ENCODE assay signal across 1 cellular context in the genomic region with DNA sequence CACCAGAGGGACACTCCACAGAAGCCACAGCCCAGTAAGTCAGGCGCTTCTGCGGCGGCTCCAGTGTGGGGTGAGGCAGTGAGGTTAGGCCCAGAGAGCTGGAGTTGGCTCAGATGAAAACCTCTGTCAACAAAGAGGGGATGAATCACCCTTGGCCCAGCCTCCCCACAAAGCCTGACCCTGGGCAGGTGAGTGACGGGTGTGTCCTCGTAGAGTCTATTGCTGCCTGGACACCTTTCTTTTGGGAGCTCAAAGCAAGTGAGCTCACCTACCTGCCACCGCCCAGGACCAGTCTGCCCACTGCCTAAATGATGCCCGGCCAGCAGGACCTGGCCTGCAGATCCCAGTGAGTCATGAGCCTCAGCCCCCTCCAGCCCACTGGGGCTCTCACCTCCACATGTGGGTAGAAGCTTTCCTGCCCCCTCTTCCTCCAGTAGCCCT.
TF ChIP-seq lines count a peak whose summit lies in the region.

No MANE protein-coding gene starts in this region.

TF ChIP-seq in IMR-90, 13 proteins besides CTCF, POLR2A, EP300 and RAD21:
- TF ChIP-seq, protein P1, sequence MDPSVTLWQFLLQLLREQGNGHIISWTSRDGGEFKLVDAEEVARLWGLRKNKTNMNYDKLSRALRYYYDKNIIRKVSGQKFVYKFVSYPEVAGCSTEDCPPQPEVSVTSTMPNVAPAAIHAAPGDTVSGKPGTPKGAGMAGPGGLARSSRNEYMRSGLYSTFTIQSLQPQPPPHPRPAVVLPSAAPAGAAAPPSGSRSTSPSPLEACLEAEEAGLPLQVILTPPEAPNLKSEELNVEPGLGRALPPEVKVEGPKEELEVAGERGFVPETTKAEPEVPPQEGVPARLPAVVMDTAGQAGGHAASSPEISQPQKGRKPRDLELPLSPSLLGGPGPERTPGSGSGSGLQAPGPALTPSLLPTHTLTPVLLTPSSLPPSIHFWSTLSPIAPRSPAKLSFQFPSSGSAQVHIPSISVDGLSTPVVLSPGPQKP (IDR thresholded peaks at IDR 0.05; ENCODE audit: borderline replicate concordance, low read depth, low read length), result no peak
- TF ChIP-seq BHLHE40 (IDR thresholded peaks at IDR 0.05; ENCODE audit: low read depth, low read length), result no peak
- TF ChIP-seq NFE2L2 (IDR thresholded peaks at IDR 0.05; ENCODE audit: low read depth, low read length), result no peak
- TF ChIP-seq MAFK (IDR thresholded peaks at IDR 0.05; ENCODE audit: low read depth, low read length), result no peak
- no peak for TF ChIP-seq RCOR1 (IDR thresholded peaks at IDR 0.05; ENCODE audit: insufficient replicate concordance, low read length)
- TF ChIP-seq RFX5 (IDR thresholded peaks at IDR 0.05; ENCODE audit: low read depth, low read length), result no peak
- no peak for TF ChIP-seq CHD1 (IDR thresholded peaks at IDR 0.05; ENCODE audit: low read depth, low read length)
- TF ChIP-seq SMC3 (IDR thresholded peaks at IDR 0.05; ENCODE audit: low read depth, low read length), result no peak
- TF ChIP-seq, protein P2, sequence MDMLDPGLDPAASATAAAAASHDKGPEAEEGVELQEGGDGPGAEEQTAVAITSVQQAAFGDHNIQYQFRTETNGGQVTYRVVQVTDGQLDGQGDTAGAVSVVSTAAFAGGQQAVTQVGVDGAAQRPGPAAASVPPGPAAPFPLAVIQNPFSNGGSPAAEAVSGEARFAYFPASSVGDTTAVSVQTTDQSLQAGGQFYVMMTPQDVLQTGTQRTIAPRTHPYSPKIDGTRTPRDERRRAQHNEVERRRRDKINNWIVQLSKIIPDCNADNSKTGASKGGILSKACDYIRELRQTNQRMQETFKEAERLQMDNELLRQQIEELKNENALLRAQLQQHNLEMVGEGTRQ (IDR thresholded peaks at IDR 0.05; ENCODE audit: low read depth, low read length), result no peak
- no peak for TF ChIP-seq FOS (IDR thresholded peaks at IDR 0.05; ENCODE audit: low read depth, low read length)
